ENCODE assay signal across 28 cellular contexts in the genomic region with DNA sequence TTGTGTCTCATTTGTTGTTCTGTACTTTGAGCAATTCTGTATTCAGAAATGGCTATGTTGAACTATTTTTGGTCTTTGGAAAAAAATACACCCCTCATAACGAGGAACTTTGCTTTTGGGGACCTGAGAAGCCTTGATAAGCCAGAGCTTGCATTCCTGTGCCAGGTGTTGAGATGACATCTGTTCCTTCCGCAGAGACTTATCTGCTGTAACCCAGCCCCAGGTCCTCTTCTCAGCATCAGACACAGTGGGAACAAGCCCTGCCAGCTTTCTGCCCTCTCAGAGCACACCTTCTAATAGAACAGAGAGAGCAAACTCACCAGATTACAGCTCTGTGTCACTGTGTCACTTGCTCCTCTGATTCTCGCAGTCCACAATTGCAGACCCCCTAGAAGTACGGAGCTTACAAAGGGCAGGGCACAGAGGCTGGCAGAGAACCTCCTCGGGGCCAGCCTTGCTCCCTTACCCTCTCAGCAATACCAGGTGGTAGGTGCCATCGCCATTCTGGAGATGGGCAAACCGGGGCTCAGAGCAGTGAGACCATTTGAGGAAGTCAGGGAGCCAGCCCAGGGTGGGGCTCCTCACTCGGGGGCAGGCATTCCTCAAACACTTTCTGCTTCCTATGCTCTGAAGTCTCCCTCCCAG.
"Had no signal": no experiment of that assay in that cellular context is flagged by ENCODE, and none has a peak within 500 bp of the region (broad histone marks: within the 10 kb centered on the region; RNA-seq: fewer than 3 reads in every experiment).

No MANE protein-coding gene starts in this region.

- FAIRE-seq: islet of Langerhans, kidney, pancreas, urothelium cell line had no signal

- H3K27ac ChIP-seq: left lung, pancreas, prostate gland, skin epidermis, suprapubic skin, thoracic aorta, tibial artery, upper lobe of right lung had no signal

- ATAC-seq: left colon; left lung; natural killer cell; pancreas; right cardiac atrium; sciatic nerve; stimulated activated effector memory CD8-positive, alpha-beta T cell treated with anti-CD3 and anti-CD28 coated beads, Interleukin-12 subunit alpha, Interleukin-12 subunit beta, amount 100 ng/mL, for 72 hours; upper lobe of right lung had no signal

- H3K4me1 ChIP-seq: left lung, pancreas, prostate gland, suprapubic skin, tibial artery, upper lobe of right lung had no signal

- H3K4me3 ChIP-seq: left lung, lung, pancreas, prostate gland, skin epidermis, suprapubic skin, thoracic aorta, tibial artery, upper lobe of right lung had no signal

- H3K27me3 ChIP-seq: pancreas, tibial artery, upper lobe of right lung had no signal

- H3K9me3 ChIP-seq: left lung, pancreas, prostate gland, suprapubic skin, thoracic aorta, tibial artery, upper lobe of right lung had no signal

- H3K36me3 ChIP-seq: left lung, pancreas, prostate gland, suprapubic skin, thoracic aorta, tibial artery, upper lobe of right lung had no signal

- DNase-seq: hypothalamus; immature natural killer cell; kidney; left colon; left lung; mesendoderm; naive B cell; natural killer cell; nephron progenitor cell; nucleus accumbens; pancreas; posterior cingulate gyrus; retina; right cardiac atrium; stimulated activated CD4-positive, alpha-beta T cell treated with anti-CD3 and anti-CD28 coated beads, Interleukin-4, amount 100 ng/mL, for 24 hours; stimulated activated naive CD4-positive, alpha-beta T cell; tibial artery; trophoblast cell; upper lobe of right lung had no signal
